31 cellular contexts compared by ENCODE assay signal in the genomic region with DNA sequence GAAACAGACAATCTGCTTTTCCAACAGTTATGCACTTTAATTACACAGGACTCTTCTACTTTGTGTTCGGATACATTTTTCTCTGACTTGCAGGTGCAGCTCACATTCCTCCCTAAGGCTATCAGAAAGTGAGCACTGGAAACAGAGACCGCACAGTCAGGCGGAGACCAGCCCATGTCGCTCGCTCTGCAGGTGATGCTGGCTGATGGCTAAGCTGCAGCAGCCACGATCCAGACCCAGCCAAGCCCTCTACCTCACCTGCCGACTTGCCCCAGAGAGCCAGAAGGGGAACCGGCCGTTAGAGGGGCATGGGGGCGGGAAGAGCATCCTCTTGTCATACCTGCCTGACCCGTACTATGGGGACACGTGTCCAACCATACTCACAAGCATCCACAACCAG.
"Had no signal": no experiment of that assay in that cellular context is flagged by ENCODE, and none has a peak within 500 bp of the region (broad histone marks: within the 10 kb centered on the region; RNA-seq: fewer than 3 reads in every experiment).

No MANE protein-coding gene starts in this region.

- DNase-seq: activated CD4-positive, alpha-beta T cell treated with anti-CD3 and anti-CD28 coated beads for 1 hour; activated CD4-positive, alpha-beta T cell treated with anti-CD3 and anti-CD28 coated beads for 48 hours; activated CD4-positive, CD25-positive, alpha-beta regulatory T cell; activated CD8-positive, alpha-beta T cell treated with anti-CD3 and anti-CD28 coated beads for 36 hours; activated effector memory CD4-positive, alpha-beta T cell treated with Interleukin-2 at 50 U/mL for 16 hours; activated naive CD4-positive, alpha-beta T cell treated with anti-CD3 and anti-CD28 coated beads, Interleukin-2, amount 10 ng/mL, durations not matched to agents 7 days and 5 days; activated naive CD8-positive, alpha-beta T cell treated with anti-CD3 and anti-CD28 coated beads, Interleukin-2, amount 50 U/mL, for 24 hours; activated T-cell treated with anti-CD3 and anti-CD28 coated beads, Interleukin-2, amount 50 U/mL, for 48 hours; anterior cingulate cortex; central memory CD4-positive, alpha-beta T cell; NCI-H1092 treated with DMSO at 0.1 percent for 48 hours; NCI-H1417; NCI-H187 treated with DMSO at 0.1 percent for 48 hours; NCI-H2081 treated with DMSO at 0.1 percent for 48 hours; NCI-H226; NCI-H446 treated with DMSO at 0.1 percent for 48 hours; NCI-H524 treated with DMSO at 0.1 percent for 48 hours; NCI-H748 treated with DMSO at 0.1 percent for 48 hours; NK-92 treated with Interleukin-12 subunit alpha and Interleukin-12 subunit beta, amount 100 ng/mL, for 24 hours; PC-9; SW 1271; T-helper 1 cell; T-helper 2 cell; T-helper 9 cell had no signal

- H2AFZ ChIP-seq: PC-9 had no signal

- H3K4me3 ChIP-seq: K562, PC-9 had no signal

- H3K9me3 Mint-ChIP-seq: activated CD8-positive, alpha-beta T cell treated with anti-CD3 and anti-CD28 coated beads for 36 hours; activated naive CD4-positive, alpha-beta T cell treated with anti-CD3 and anti-CD28 coated beads, Interleukin-2, amount 10 ng/mL, durations not matched to agents 7 days and 5 days; activated naive CD8-positive, alpha-beta T cell treated with anti-CD3 and anti-CD28 coated beads, Interleukin-2, amount 50 U/mL, for 24 hours had no signal

- H3K4me2 ChIP-seq: PC-9 had no signal

- H3K27ac ChIP-seq: PC-9, VCaP had no signal

- ATAC-seq: activated CD8-positive, alpha-beta T cell treated with anti-CD3 and anti-CD28 coated beads for 36 hours; activated naive CD8-positive, alpha-beta T cell treated with anti-CD3 and anti-CD28 coated beads, Interleukin-2, amount 50 U/mL, for 24 hours; K562; Right ventricle myocardium inferior had no signal

- H3K27me3 Mint-ChIP-seq: activated CD8-positive, alpha-beta T cell treated with anti-CD3 and anti-CD28 coated beads for 36 hours; activated naive CD4-positive, alpha-beta T cell treated with anti-CD3 and anti-CD28 coated beads, Interleukin-2, amount 10 ng/mL, durations not matched to agents 7 days and 5 days; activated naive CD8-positive, alpha-beta T cell; activated naive CD8-positive, alpha-beta T cell treated with anti-CD3 and anti-CD28 coated beads, Interleukin-2, amount 50 U/mL, for 24 hours; brain had no signal

- FAIRE-seq: bronchial epithelial cell, K562, RCC 7860 had no signal

- H3K27ac Mint-ChIP-seq: activated CD8-positive, alpha-beta T cell treated with anti-CD3 and anti-CD28 coated beads for 36 hours; activated naive CD4-positive, alpha-beta T cell treated with anti-CD3 and anti-CD28 coated beads, Interleukin-2, amount 10 ng/mL, durations not matched to agents 7 days and 5 days; activated naive CD8-positive, alpha-beta T cell; activated naive CD8-positive, alpha-beta T cell treated with anti-CD3 and anti-CD28 coated beads, Interleukin-2, amount 50 U/mL, for 24 hours had no signal

- H3K4me1 Mint-ChIP-seq: activated naive CD4-positive, alpha-beta T cell treated with anti-CD3 and anti-CD28 coated beads, Interleukin-2, amount 10 ng/mL, durations not matched to agents 7 days and 5 days; activated naive CD8-positive, alpha-beta T cell treated with anti-CD3 and anti-CD28 coated beads, Interleukin-2, amount 50 U/mL, for 24 hours had no signal

- H3K4me3 Mint-ChIP-seq: activated CD8-positive, alpha-beta T cell treated with anti-CD3 and anti-CD28 coated beads for 36 hours; activated naive CD4-positive, alpha-beta T cell treated with anti-CD3 and anti-CD28 coated beads, Interleukin-2, amount 10 ng/mL, durations not matched to agents 7 days and 5 days; activated naive CD8-positive, alpha-beta T cell; activated naive CD8-positive, alpha-beta T cell treated with anti-CD3 and anti-CD28 coated beads, Interleukin-2, amount 50 U/mL, for 24 hours; brain had no signal
